In genomic region chr19:2168619-2169424, GRCh38 we compare ENCODE assay signal across 1 cellular context.
TF ChIP-seq lines count a peak whose summit lies in the region.

No MANE protein-coding gene starts in this region.

TF ChIP-seq in GM23338, 12 proteins besides CTCF, POLR2A, EP300 and RAD21 (continued from another document):
- TF ChIP-seq, protein P1, sequence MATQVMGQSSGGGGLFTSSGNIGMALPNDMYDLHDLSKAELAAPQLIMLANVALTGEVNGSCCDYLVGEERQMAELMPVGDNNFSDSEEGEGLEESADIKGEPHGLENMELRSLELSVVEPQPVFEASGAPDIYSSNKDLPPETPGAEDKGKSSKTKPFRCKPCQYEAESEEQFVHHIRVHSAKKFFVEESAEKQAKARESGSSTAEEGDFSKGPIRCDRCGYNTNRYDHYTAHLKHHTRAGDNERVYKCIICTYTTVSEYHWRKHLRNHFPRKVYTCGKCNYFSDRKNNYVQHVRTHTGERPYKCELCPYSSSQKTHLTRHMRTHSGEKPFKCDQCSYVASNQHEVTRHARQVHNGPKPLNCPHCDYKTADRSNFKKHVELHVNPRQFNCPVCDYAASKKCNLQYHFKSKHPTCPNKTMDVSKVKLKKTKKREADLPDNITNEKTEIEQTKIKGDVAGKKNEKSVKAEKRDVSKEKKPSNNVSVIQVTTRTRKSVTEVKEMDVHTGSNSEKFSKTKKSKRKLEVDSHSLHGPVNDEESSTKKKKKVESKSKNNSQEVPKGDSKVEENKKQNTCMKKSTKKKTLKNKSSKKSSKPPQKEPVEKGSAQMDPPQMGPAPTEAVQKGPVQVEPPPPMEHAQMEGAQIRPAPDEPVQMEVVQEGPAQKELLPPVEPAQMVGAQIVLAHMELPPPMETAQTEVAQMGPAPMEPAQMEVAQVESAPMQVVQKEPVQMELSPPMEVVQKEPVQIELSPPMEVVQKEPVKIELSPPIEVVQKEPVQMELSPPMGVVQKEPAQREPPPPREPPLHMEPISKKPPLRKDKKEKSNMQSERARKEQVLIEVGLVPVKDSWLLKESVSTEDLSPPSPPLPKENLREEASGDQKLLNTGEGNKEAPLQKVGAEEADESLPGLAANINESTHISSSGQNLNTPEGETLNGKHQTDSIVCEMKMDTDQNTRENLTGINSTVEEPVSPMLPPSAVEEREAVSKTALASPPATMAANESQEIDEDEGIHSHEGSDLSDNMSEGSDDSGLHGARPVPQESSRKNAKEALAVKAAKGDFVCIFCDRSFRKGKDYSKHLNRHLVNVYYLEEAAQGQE (IDR thresholded peaks at IDR 0.05; ENCODE audit: unreplicated experiment) = no peak
- TF ChIP-seq CREB1 (CRISPR knock-in tag; IDR thresholded peaks at IDR 0.05; ENCODE audit: low read depth) (no peak), ZNF114 (CRISPR knock-in tag; IDR thresholded peaks at IDR 0.05) (no peak), NANOG (IDR thresholded peaks at IDR 0.05; ENCODE audit: borderline replicate concordance) (no peak), ETS1 (IDR thresholded peaks at IDR 0.05) (no peak), EZH2phosphoT487 (IDR thresholded peaks at IDR 0.05; ENCODE audit: unreplicated experiment) (no peak)
